In the genomic region with DNA sequence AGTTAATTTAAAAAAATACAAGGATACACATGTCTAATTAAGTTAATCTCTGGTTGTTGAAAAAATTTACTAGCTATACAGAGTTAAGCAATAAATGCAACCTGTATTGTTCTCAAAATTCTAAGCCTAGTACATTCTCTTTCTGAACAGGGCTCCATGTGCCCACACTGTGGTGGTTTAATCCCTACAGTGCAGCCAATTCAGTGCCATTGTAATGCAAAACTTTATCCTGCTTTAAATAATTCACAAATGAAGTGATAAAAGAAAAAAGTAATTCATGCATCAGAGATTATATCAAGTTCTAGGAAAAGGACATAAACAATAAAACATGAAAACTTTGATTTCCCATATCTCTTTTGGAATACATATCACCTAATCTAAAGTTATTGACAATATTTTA, we compare ENCODE assay signal across 7 cellular contexts.
"Had no signal": no experiment of that assay in that cellular context is flagged by ENCODE, and none has a peak within 500 bp of the region (broad histone marks: within the 10 kb centered on the region; RNA-seq: fewer than 3 reads in every experiment).

No MANE protein-coding gene starts in this region.

- DNase-seq: GM23248, H7, HCEC 1CT, IMR-90, Kasumi-1, KG1 had no signal

- H3K27ac ChIP-seq: GM23248 had no signal

- H2AFZ ChIP-seq: GM23248 had no signal

- ATAC-seq: K562 had no signal

- H3K4me3 ChIP-seq: GM23248, K562 had no signal
